8 cellular contexts compared by ENCODE assay signal in the genomic region with DNA sequence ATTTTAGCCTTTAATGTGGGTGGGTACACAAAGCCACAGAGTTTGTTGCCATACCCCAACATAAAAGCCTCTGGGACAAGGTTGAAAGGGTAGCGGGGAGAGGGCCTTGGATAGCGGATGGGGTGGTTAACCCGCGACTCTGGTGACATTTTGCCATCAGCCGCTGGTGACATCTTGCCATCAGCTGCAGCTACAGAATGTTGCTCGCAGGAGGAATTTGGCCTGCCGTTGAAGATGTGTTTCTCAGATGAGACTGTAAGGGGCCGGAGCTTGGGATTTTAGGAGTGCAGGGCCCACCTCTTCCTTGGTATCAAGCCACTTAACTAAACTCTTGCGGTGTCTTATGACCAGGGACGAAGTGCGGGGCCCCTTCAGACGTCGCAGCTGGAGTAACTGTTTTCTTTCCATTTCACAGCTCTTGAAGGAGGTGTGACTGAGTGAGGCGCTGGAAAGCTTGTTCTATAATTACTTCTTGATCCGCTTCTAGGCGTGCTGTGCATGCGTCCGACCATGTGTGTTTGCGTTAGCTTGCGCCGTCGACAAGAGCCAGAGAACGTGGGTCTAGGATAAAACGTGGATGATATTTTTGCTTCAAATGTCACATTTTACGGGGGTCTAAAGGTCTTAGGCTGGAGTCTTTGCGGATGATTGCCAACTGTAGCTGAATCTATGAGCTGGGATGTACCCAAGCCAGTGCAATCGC. TPM values are rescaled to one million over a fixed set of nuclear protein-coding genes. Genes with fewer than 3 reads are reported as not detected.
A peak's percentile ranks its signal among the peaks of the same experiment; 100 is the strongest.
DNase-seq lines count a peak whose midpoint lies in the region; ATAC-seq and TF ChIP-seq lines count a peak whose summit lies in the region.

No MANE protein-coding gene starts in this region.

- ATAC-seq in T-helper 17 cell (no peak), gastrocnemius medialis (no peak), HG03095 (IDR thresholded peaks at IDR 0.05; ENCODE audit: unreplicated experiment) (no peak)

- H3K9me3 Mint-ChIP-seq in glutamatergic neuron (ENCODE audit: unreplicated experiment), result peaks cover 17% of the 10 kb centered on the region

- peak overlapping the region; percentile 66 for H3K4me3 ChIP-seq in GM12864 (ENCODE audit: low read depth, low read length)
- H3K4me3 ChIP-seq in gastrocnemius medialis, result peak overlapping the region; percentile 63 to 80 (median 72)

- H3K9me3 ChIP-seq in T-helper 17 cell (ENCODE audit: control insufficient read depth, low read length, poor library complexity, severe bottlenecking) (peaks cover 3% of the 10 kb centered on the region), gastrocnemius medialis (no peaks in the 10 kb centered on the region)

- H3K27me3 Mint-ChIP-seq in T-helper 17 cell (peaks cover 26% of the 10 kb centered on the region), glutamatergic neuron (ENCODE audit: unreplicated experiment) (peaks cover 7% of the 10 kb centered on the region)

- in situ Hi-C loops in gastrocnemius medialis (cut with MboI; ENCODE audit: low sequenced_read_pairs in 4 of 4), result loop anchor here in 1 of 4 donors (25.0 kb wide), 1 partner anchor 526 kb away; a partner anchor contains a TSS

- DNase-seq in GM12864 (ENCODE audit: low read depth), result no peak
- DNase-seq in T-helper 17 cell, result no peak
- DNase-seq in glutamatergic neuron, result no peak
- DNase-seq in gastrocnemius medialis, result no peak
- DNase-seq in LoVo (ENCODE audit: low spot score), result no peak
- DNase-seq in glomerular visceral epithelial cell (ENCODE audit: extremely low spot score), result no peak
- no peak for DNase-seq in AG08395 (ENCODE audit: low spot score)

- no peaks in the 10 kb centered on the region for H3K36me3 ChIP-seq in gastrocnemius medialis

- no peaks in the 10 kb centered on the region for H3K36me3 Mint-ChIP-seq in T-helper 17 cell (ENCODE audit: low read depth)
- peaks cover 25% of the 10 kb centered on the region for H3K36me3 Mint-ChIP-seq in glutamatergic neuron (ENCODE audit: unreplicated experiment)

- no peaks in the 10 kb centered on the region for H3K27me3 ChIP-seq in gastrocnemius medialis

- TF ChIP-seq POLR2A in gastrocnemius medialis (IDR thresholded peaks at IDR 0.05), result no peak

- peak overlapping the region; percentile 59 to 72 (median 60) for H3K27ac ChIP-seq in gastrocnemius medialis

- H3K4me1 Mint-ChIP-seq in T-helper 17 cell (peaks cover 3% of the 10 kb centered on the region), glutamatergic neuron (ENCODE audit: low read depth, unreplicated experiment) (peaks cover 26% of the 10 kb centered on the region)

- intact Hi-C loops in gastrocnemius medialis (cut with DNase I; ENCODE audit: low total_unique reads), result loop anchor here (5.0 kb wide), 4 partner anchors 34 to 314 kb away; a partner anchor contains a TSS

- H3K4me3 Mint-ChIP-seq in T-helper 17 cell, result peak overlapping the region; percentile 84
- peak overlapping the region; percentile 79 for H3K4me3 Mint-ChIP-seq in glutamatergic neuron (ENCODE audit: unreplicated experiment)

- TF ChIP-seq CTCF in GM12864 (IDR thresholded peaks at IDR 0.05; ENCODE audit: low read depth, low read length, missing control alignments) (no peak), glutamatergic neuron (IDR thresholded peaks at IDR 0.05; ENCODE audit: partially characterized antibody, unreplicated experiment) (no peak), gastrocnemius medialis (IDR thresholded peaks at IDR 0.05 in 4 of 5, conservative IDR thresholded peaks at IDR 0.05 in 1 of 5) (no peak)

- peaks cover 4 to 10% of the 10 kb centered on the region in 2 donors for H3K4me1 ChIP-seq in gastrocnemius medialis

- peak overlapping the region; percentile 37 for H3K27ac Mint-ChIP-seq in T-helper 17 cell
- H3K27ac Mint-ChIP-seq in glutamatergic neuron (ENCODE audit: unreplicated experiment), result peak overlapping the region; percentile 56

RNA-seq across cellular contexts. Expression of a gene that starts 0.8 kb away (rescaled TPM):
- total RNA-seq in T-helper 17 cell (not detected), glutamatergic neuron (ENCODE audit: unreplicated experiment) (24.8 TPM), gastrocnemius medialis (under 1 TPM in 1 of 4 donors, not detected in 3; 0.18 TPM)

Comparison
In these comparisons a context has a peak if more than half of its experiments do, and no peak if none do; other contexts are left out.
1. RNA of a gene that starts 0.8 kb away (total RNA-seq): 24.8 TPM in glutamatergic neuron (single experiment); not detected in T-helper 17 cell and 0.18 TPM in gastrocnemius medialis; every median in the first group is over 10 times any median in the second.